17 cellular contexts compared by ENCODE assay signal in the genomic region with DNA sequence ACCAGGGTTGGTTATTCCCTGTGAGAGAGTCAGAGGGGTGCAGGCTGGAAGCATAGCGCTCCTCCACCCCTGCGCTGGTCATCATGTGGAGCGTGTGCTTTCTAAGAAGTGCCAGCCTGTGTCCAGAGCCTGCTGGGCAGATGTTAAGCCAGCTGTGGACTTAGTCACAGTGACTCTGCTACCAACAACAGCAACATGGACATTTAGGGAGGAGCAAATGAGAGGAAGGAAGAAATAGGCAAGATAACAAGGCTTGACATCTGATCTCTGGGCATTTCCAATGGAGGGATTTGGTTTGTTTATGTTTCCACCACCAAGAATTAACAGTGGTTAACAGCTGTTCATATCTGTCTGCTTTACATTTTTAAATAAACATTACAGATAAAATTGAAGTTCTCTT. TPM values are rescaled to one million over a fixed set of nuclear protein-coding genes. Genes with fewer than 3 reads are reported as not detected.
DNase-seq lines count a peak whose midpoint lies in the region; ATAC-seq, FAIRE-seq and TF ChIP-seq lines count a peak whose summit lies in the region.
"Had no signal": no experiment of that assay in that cellular context is flagged by ENCODE, and none has a peak within 500 bp of the region (broad histone marks: within the 10 kb centered on the region; RNA-seq: fewer than 3 reads in every experiment).

No MANE protein-coding gene starts in this region.

- peaks cover 2% of the 10 kb centered on the region for H3K27me3 Mint-ChIP-seq in neural progenitor cell (ENCODE audit: insufficient read depth, low read depth)

- H3K9me3 Mint-ChIP-seq in neural progenitor cell = peaks cover 3% of the 10 kb centered on the region
- H3K9me3 Mint-ChIP-seq: immature natural killer cell; natural killer cell treated with Interleukin-12 subunit alpha and Interleukin-12 subunit beta and Interleukin-15 and Interleukin-18, amount 100 ng/mL, for 72 hours had no signal

- H4K20me1 ChIP-seq in endothelial cell of umbilical vein (replicated peaks; ENCODE audit: control insufficient read depth, extremely low read depth, insufficient read depth, low read length) (no peaks in the 10 kb centered on the region), neural progenitor cell (ENCODE audit: low read depth) (no peaks in the 10 kb centered on the region)

- dilution Hi-C loops in endothelial cell of umbilical vein (cut with MboI; ENCODE audit: extremely low pct_ligation_motif_present, low sequenced_read_pairs) = no loop called here

- H3K27ac Mint-ChIP-seq in neural progenitor cell = peak overlapping the region; percentile 23
- H3K27ac Mint-ChIP-seq: B cell; immature natural killer cell; natural killer cell treated with Interleukin-12 subunit alpha and Interleukin-12 subunit beta and Interleukin-15 and Interleukin-18, amount 100 ng/mL, for 72 hours had no signal

- H3K27me3 ChIP-seq in endothelial cell of umbilical vein (ENCODE audit: control insufficient read depth in 2 of 2, insufficient read depth in 2 of 2, low read length in 2 of 2) = no peaks in the 10 kb centered on the region
- H3K27me3 ChIP-seq in neural progenitor cell = no peaks in the 10 kb centered on the region

- peaks cover 43% of the 10 kb centered on the region for H3K4me1 Mint-ChIP-seq in neural progenitor cell
- H3K4me1 Mint-ChIP-seq: B cell, immature natural killer cell had no signal

- DNase-seq in AG20443 (ENCODE audit: low spot score) (peak; percentile 34), NCI-H69 (lab: John Stamatoyannopoulos, UW) (peak; percentile 23), endothelial cell of umbilical vein (ENCODE audit: low read depth, low spot score) (peak; percentile 74), neural progenitor cell (ENCODE audit: low spot score) (no peak), NCI-H2081 (lab: John Stamatoyannopoulos, UW) (no peak)
- DNase-seq in stimulated activated naive CD8-positive, alpha-beta T cell treated with anti-CD3 and anti-CD28 coated beads, Interleukin-15, Interleukin-2, amounts not matched to agents 100 U/mL and 50 U/mL, for 24 hours = no peak
- no peak for DNase-seq in stimulated activated CD8-positive, alpha-beta memory T cell treated with anti-CD3 and anti-CD28 coated beads, Interleukin-4, amount 100 ng/mL, for 48 hours
- DNase-seq: activated CD4-positive, alpha-beta T cell treated with anti-CD3 and anti-CD28 coated beads for 4 hours; immature natural killer cell; NCI-H1105; NCI-H748 treated with DMSO at 0.1 percent for 48 hours had no signal

- ATAC-seq in stimulated activated naive CD8-positive, alpha-beta T cell treated with anti-CD3 and anti-CD28 coated beads, Interleukin-15, Interleukin-2, amounts not matched to agents 100 U/mL and 50 U/mL, for 24 hours = no peak
- no peak for ATAC-seq in GM19463 (IDR thresholded peaks at IDR 0.05; ENCODE audit: unreplicated experiment)
- ATAC-seq: esophagus mucosa; HCT116; natural killer cell treated with Interleukin-12 subunit alpha and Interleukin-12 subunit beta and Interleukin-15 and Interleukin-18, amount 100 ng/mL, for 72 hours had no signal

- no peaks in the 10 kb centered on the region for H3K36me3 ChIP-seq in endothelial cell of umbilical vein (ENCODE audit: control insufficient read depth in 2 of 2, extremely low read depth in 1 of 2, insufficient read depth in 2 of 2, low read length in 2 of 2)
- H3K36me3 ChIP-seq in neural progenitor cell = no peaks in the 10 kb centered on the region

- CTCF ChIA-PET in endothelial cell of umbilical vein (lab: Charles Lee) = interaction anchor here (1.5 to 5.8 kb wide), 4 partner anchors 13 to 214 kb away, joined by 3 to 72 read pairs (median 8); no protein-coding TSS in a partner anchor

- H3K9ac ChIP-seq in endothelial cell of umbilical vein (replicated peaks; ENCODE audit: extremely low read depth, insufficient read depth, low read length) (peak overlapping the region; percentile 40), neural progenitor cell (no peak overlapping the region)

- H3K9me3 ChIP-seq in endothelial cell of umbilical vein (replicated peaks; ENCODE audit: control insufficient read depth, insufficient read depth, low read length) = no peaks in the 10 kb centered on the region
- no peaks in the 10 kb centered on the region for H3K9me3 ChIP-seq in neural progenitor cell (ENCODE audit: low read depth)

- no peak for TF ChIP-seq CTCF in endothelial cell of umbilical vein (IDR thresholded peaks at IDR 0.05; ENCODE audit: extremely low read depth in 1 of 2, insufficient read depth in 1 of 2, low read depth in 1 of 2, low read length in 2 of 2)
- TF ChIP-seq CTCF in neural progenitor cell (IDR thresholded peaks at IDR 0.05) = no peak

- H3K4me3 ChIP-seq in endothelial cell of umbilical vein (replicated peaks in 1 of 3; ENCODE audit: insufficient read depth in 1 of 3, low read depth in 1 of 3, low read length in 3 of 3) = no peak overlapping the region
- no peak overlapping the region for H3K4me3 ChIP-seq in neural progenitor cell

- H2AFZ ChIP-seq in endothelial cell of umbilical vein (ENCODE audit: low read depth, low read length) (no peak overlapping the region), neural progenitor cell (replicated peaks) (peak overlapping the region; percentile 97)

- no peaks in the 10 kb centered on the region for H3K79me2 ChIP-seq in endothelial cell of umbilical vein (ENCODE audit: control insufficient read depth, insufficient read depth, low read length)
- H3K79me2 ChIP-seq in neural progenitor cell (ENCODE audit: low read depth) = no peaks in the 10 kb centered on the region

- H3K27ac ChIP-seq in endothelial cell of umbilical vein (ENCODE audit: insufficient read depth, low read depth, low read length) (peak overlapping the region; percentile 94), neural progenitor cell (no peak overlapping the region)

- TF ChIP-seq POLR2A in endothelial cell of umbilical vein (IDR thresholded peaks at IDR 0.05; ENCODE audit: low read depth, low read length) = no peak

- POLR2A ChIA-PET in endothelial cell of umbilical vein (lab: Charles Lee) = no interaction called here

- FAIRE-seq in endothelial cell of umbilical vein (lab: Jason Lieb, UNC) = peak; percentile 90
- FAIRE-seq: GM12892 had no signal

- peak overlapping the region; percentile 32 for H3K4me2 ChIP-seq in endothelial cell of umbilical vein (ENCODE audit: insufficient read depth, low read length)
- no peak overlapping the region for H3K4me2 ChIP-seq in neural progenitor cell

- H3K9me1 ChIP-seq in endothelial cell of umbilical vein (replicated peaks; ENCODE audit: control insufficient read depth, extremely low read depth, insufficient read depth, low read length) = no peaks in the 10 kb centered on the region

- H3F3A ChIP-seq in neural progenitor cell (ENCODE audit: low read depth) = peaks cover 19% of the 10 kb centered on the region

- intact Hi-C loops in endothelial cell of umbilical vein (cut with micrococcal nuclease) = no loop called here

- H3K36me3 Mint-ChIP-seq in neural progenitor cell = no peaks in the 10 kb centered on the region
- H3K36me3 Mint-ChIP-seq: immature natural killer cell; natural killer cell treated with Interleukin-12 subunit alpha and Interleukin-12 subunit beta and Interleukin-15 and Interleukin-18, amount 100 ng/mL, for 72 hours had no signal

- no TSS peak for BruUV-seq in endothelial cell of umbilical vein (replicated peaks; lab: Mats Ljungman, UMichigan)

- peaks cover 61% of the 10 kb centered on the region for H3K4me1 ChIP-seq in endothelial cell of umbilical vein (ENCODE audit: control insufficient read depth, extremely low read depth, insufficient read depth, low read length)
- H3K4me1 ChIP-seq in neural progenitor cell = peaks cover 28% of the 10 kb centered on the region

- H3K4me3 Mint-ChIP-seq in neural progenitor cell = no peak overlapping the region
- H3K4me3 Mint-ChIP-seq: B cell; immature natural killer cell; natural killer cell treated with Interleukin-12 subunit alpha and Interleukin-12 subunit beta and Interleukin-15 and Interleukin-18, amount 100 ng/mL, for 72 hours had no signal

TF ChIP-seq in endothelial cell of umbilical vein, 7 proteins besides CTCF, POLR2A, EP300 and RAD21:
- TF ChIP-seq, protein P1, sequence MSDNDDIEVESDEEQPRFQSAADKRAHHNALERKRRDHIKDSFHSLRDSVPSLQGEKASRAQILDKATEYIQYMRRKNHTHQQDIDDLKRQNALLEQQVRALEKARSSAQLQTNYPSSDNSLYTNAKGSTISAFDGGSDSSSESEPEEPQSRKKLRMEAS (IDR thresholded peaks at IDR 0.05; ENCODE audit: insufficient read depth, insufficient read length) = no peak
- TF ChIP-seq EZH2 (IDR thresholded peaks at IDR 0.05; ENCODE audit: borderline replicate concordance, low read depth, low read length, severe bottlenecking) (no peak), MYC (IDR thresholded peaks at IDR 0.05; ENCODE audit: low read depth, low read length) (no peak), JUN (IDR thresholded peaks at IDR 0.05; ENCODE audit: borderline replicate concordance, insufficient read depth, insufficient read length, low read depth) (peak; percentile 33), POLR2AphosphoS5 (IDR thresholded peaks at IDR 0.05; ENCODE audit: insufficient read depth, low read depth, low read length) (peak; percentile 46), FOS (IDR thresholded peaks at IDR 0.05; ENCODE audit: borderline replicate concordance, insufficient read depth, low read length) (peak; percentile 54), GATA2 (IDR thresholded peaks at IDR 0.05; ENCODE audit: insufficient read depth, insufficient read length, low read depth, low read length) (peak; percentile 76)

RNA-seq across cellular contexts. Expression of a gene that starts 36.4 kb away (rescaled TPM):
- 6.1 and 8.1 TPM in 2 replicates for total RNA-seq in endothelial cell of umbilical vein
- polyA plus RNA-seq in endothelial cell of umbilical vein = 5.2 and 6.3 TPM in 2 replicates
- 9.2 and 10.8 TPM in 2 replicates for polyA plus RNA-seq in endothelial cell of umbilical vein (2011; cell fraction: cytosol; rRNA removed)
- 8.5 TPM in 2 replicates for polyA plus RNA-seq in endothelial cell of umbilical vein (2011; cell fraction: nucleus; rRNA removed)
- 13.3 and 14.4 TPM in 2 replicates for polyA plus RNA-seq in endothelial cell of umbilical vein (2012)
- polyA minus RNA-seq in endothelial cell of umbilical vein = 3.1 and 5.3 TPM in 2 replicates
- not detected for polyA minus RNA-seq in endothelial cell of umbilical vein (2011; cell fraction: cytosol; rRNA and poly(A)+ RNA removed)
- 3.4 and 4.5 TPM in 2 replicates for polyA minus RNA-seq in endothelial cell of umbilical vein (2011; cell fraction: nucleus; rRNA and poly(A)+ RNA removed)
- 0.09 TPM in 1 of 2 replicates, not detected in the other for total RNA-seq in neural progenitor cell (ENCODE audit: low replicate concordance)
- total RNA-seq: natural killer cell treated with Interleukin-12 subunit alpha and Interleukin-12 subunit beta and Interleukin-15 and Interleukin-18, amount 100 ng/mL, for 72 hours had no signal

Comparison
In these comparisons a context has a peak if more than half of its experiments do, and no peak if none do; other contexts are left out.
1. DNase-seq: peak in AG20443 (single experiment), NCI-H69 (single experiment) and endothelial cell of umbilical vein (single experiment); none in neural progenitor cell (single experiment), stimulated activated naive CD8-positive, alpha-beta T cell treated with anti-CD3 and anti-CD28 coated beads, Interleukin-15, Interleukin-2, amounts not matched to agents 100 U/mL and 50 U/mL, for 24 hours (single experiment), NCI-H2081 (0 of 2) and stimulated activated CD8-positive, alpha-beta memory T cell treated with anti-CD3 and anti-CD28 coated beads, Interleukin-4, amount 100 ng/mL, for 48 hours (single experiment).